9 cellular contexts compared by ENCODE assay signal in genomic region chr6:37005061-37005810, GRCh38. TPM values are rescaled to one million over a fixed set of nuclear protein-coding genes. Genes with fewer than 3 reads are reported as not detected.
DNase-seq lines count a peak whose midpoint lies in the region; ATAC-seq and TF ChIP-seq lines count a peak whose summit lies in the region.
"Had no signal": no experiment of that assay in that cellular context is flagged by ENCODE, and none has a peak within 500 bp of the region (broad histone marks: within the 10 kb centered on the region; RNA-seq: fewer than 3 reads in every experiment).

FGD2 (plus strand) TSS chr6:37005655; CDS start chr6:37005818, 163 bp downstream.

- no peak for DNase-seq in Right ventricle myocardium inferior (ENCODE audit: missing footprints)
- DNase-seq in cardiac septum (ENCODE audit: low spot score) = no peak
- no peak for DNase-seq in activated CD8-positive, alpha-beta T cell treated with anti-CD3 and anti-CD28 coated beads for 36 hours
- no peak for DNase-seq in HEK293T (ENCODE audit: extremely low spot score)
- DNase-seq in HCEC 1CT = no peak
- DNase-seq in NCI-H524 treated with DMSO at 0.1 percent for 48 hours (lab: John Stamatoyannopoulos, UW) = no peak
- DNase-seq: DND-41 had no signal

- H3K36me3 ChIP-seq in muscle layer of duodenum (ENCODE audit: control insufficient read depth in 1 of 2, insufficient read depth in 2 of 2, low read length in 2 of 2) = no peaks in the 10 kb centered on the region

- H3K9me3 ChIP-seq in muscle layer of duodenum (ENCODE audit: control insufficient read depth in 1 of 2, low read length in 2 of 2) = no peaks in the 10 kb centered on the region

- no peaks in the 10 kb centered on the region for H3K9me3 Mint-ChIP-seq in activated CD8-positive, alpha-beta T cell treated with anti-CD3 and anti-CD28 coated beads for 36 hours

- TF ChIP-seq CTCF in activated CD8-positive, alpha-beta T cell treated with anti-CD3 and anti-CD28 coated beads for 36 hours (IDR thresholded peaks at IDR 0.05) = no peak

- no peak within 1 kb of the TSS for H3K4me3 Mint-ChIP-seq in activated CD8-positive, alpha-beta T cell treated with anti-CD3 and anti-CD28 coated beads for 36 hours

- H3K4me1 Mint-ChIP-seq in activated CD8-positive, alpha-beta T cell treated with anti-CD3 and anti-CD28 coated beads for 36 hours (ENCODE audit: low read depth) = peaks cover 14% of the 10 kb centered on the region

- H3K27me3 ChIP-seq in muscle layer of duodenum (ENCODE audit: low read depth, low read length) = no peaks in the 10 kb centered on the region

- no peaks in the 10 kb centered on the region for H3K36me3 Mint-ChIP-seq in activated CD8-positive, alpha-beta T cell treated with anti-CD3 and anti-CD28 coated beads for 36 hours (ENCODE audit: low read depth)

- peak within 1 kb of the TSS; percentile 33 to 49 for H3K4me3 ChIP-seq in muscle layer of duodenum (ENCODE audit: low read depth in 1 of 2, low read length in 2 of 2)

- intact Hi-C loops in Right ventricle myocardium inferior (cut with DNase I) = no loop called here
- intact Hi-C loops in cardiac septum (cut with DNase I) = no loop called here
- intact Hi-C loops in activated CD8-positive, alpha-beta T cell treated with anti-CD3 and anti-CD28 coated beads for 36 hours (cut with micrococcal nuclease) = no loop called here

- CTCF ChIA-PET in activated CD8-positive, alpha-beta T cell treated with anti-CD3 and anti-CD28 coated beads for 36 hours (lab: Charles Lee) = interaction anchor here (1.0 to 2.8 kb wide), 5 partner anchors 13 to 246 kb away, joined by 3 to 30 read pairs (median 4); partner anchors contain the start of gene PI16
- CTCF ChIA-PET in HEK293T (lab: Yijun Ruan, JAX) = interaction anchor here (2.3 kb wide), 1 partner anchor 13 kb away, joined by 8 read pairs; no protein-coding TSS in a partner anchor

- H3K4me1 ChIP-seq in muscle layer of duodenum (ENCODE audit: control insufficient read depth in 1 of 2, insufficient read depth in 2 of 2, low read length in 2 of 2) = no peaks in the 10 kb centered on the region

- ATAC-seq in Right ventricle myocardium inferior = peak; percentile 22
- ATAC-seq in HG03095 (IDR thresholded peaks at IDR 0.05; ENCODE audit: unreplicated experiment) = peak; percentile 63
- ATAC-seq in activated CD8-positive, alpha-beta T cell treated with anti-CD3 and anti-CD28 coated beads for 36 hours = peak; percentile 46

- H3K27ac Mint-ChIP-seq in activated CD8-positive, alpha-beta T cell treated with anti-CD3 and anti-CD28 coated beads for 36 hours = no peak within 1 kb of the TSS

- POLR2A ChIA-PET in activated CD8-positive, alpha-beta T cell treated with anti-CD3 and anti-CD28 coated beads for 36 hours (lab: Charles Lee) = interaction anchor here (1.0 to 1.3 kb wide), 5 partner anchors 10 to 93 kb away, joined by 3 to 5 read pairs (median 4); no protein-coding TSS in a partner anchor
- POLR2A ChIA-PET in HEK293T (lab: Yijun Ruan, JAX) = no interaction called here

- peak within 1 kb of the TSS; percentile 52 for H3K27ac ChIP-seq in muscle layer of duodenum (ENCODE audit: low read length)

- no peaks in the 10 kb centered on the region for H3K27me3 Mint-ChIP-seq in activated CD8-positive, alpha-beta T cell treated with anti-CD3 and anti-CD28 coated beads for 36 hours

TF ChIP-seq in HEK293T, 16 proteins besides CTCF, POLR2A, EP300 and RAD21:
- no peak for TF ChIP-seq NFRKB (IDR thresholded peaks at IDR 0.05)

RNA-seq across cellular contexts. Expression of gene FGD2, which starts in this region (rescaled TPM):
- total RNA-seq in Right ventricle myocardium inferior (7.9 TPM), cardiac septum (2.3 TPM)
- total RNA-seq in activated CD8-positive, alpha-beta T cell treated with anti-CD3 and anti-CD28 coated beads for 36 hours = 1 to 10 TPM; 1.4 to 1.6 TPM
